Comparison of ENCODE assay signal across 15 cellular contexts in the genomic region with DNA sequence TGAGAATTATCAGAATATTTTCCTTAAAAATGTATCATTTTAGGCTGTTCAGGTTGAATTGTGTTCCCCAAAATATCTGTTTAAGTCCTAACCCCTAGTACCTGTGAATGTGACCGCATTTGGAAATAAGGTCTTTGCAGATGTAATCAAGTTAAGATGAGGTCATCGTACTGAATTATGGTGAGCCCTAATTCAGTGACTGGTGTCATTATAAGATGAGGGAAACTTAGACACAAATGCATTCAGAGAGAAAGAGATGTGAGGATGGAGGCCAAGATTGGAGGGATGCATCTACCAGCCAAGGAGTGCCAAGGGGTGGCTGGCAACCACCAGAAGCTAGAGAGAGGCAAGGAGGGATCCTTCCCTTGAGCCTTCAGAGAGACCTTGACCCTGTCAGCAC. TPM values are rescaled to one million over a fixed set of nuclear protein-coding genes. Genes with fewer than 3 reads are reported as not detected.
DNase-seq lines count a peak whose midpoint lies in the region; ATAC-seq and TF ChIP-seq lines count a peak whose summit lies in the region.
"Had no signal": no experiment of that assay in that cellular context is flagged by ENCODE, and none has a peak within 500 bp of the region (broad histone marks: within the 10 kb centered on the region; RNA-seq: fewer than 3 reads in every experiment).

No MANE protein-coding gene starts in this region.

- H3K36me3 ChIP-seq in Caco-2 (ENCODE audit: control insufficient read depth, insufficient read depth, low read length): peaks cover 3% of the 10 kb centered on the region; the same call in 1 of the 2 replicates
- H3K36me3 ChIP-seq in hepatocyte (replicated peaks; ENCODE audit: insufficient read depth, low read depth): no peaks in the 10 kb centered on the region
- no peaks in the 10 kb centered on the region for H3K36me3 ChIP-seq in uterus
- H3K36me3 ChIP-seq: HAP-1 had no signal

- H3K27ac Mint-ChIP-seq in Caco-2 (ENCODE audit: unreplicated experiment): peak overlapping the region; percentile 16
- peak overlapping the region; percentile 75 for H3K27ac Mint-ChIP-seq in progenitor cell of endocrine pancreas
- H3K27ac Mint-ChIP-seq: B cell had no signal

- no peak overlapping the region for H3K4me2 ChIP-seq in hepatocyte

- H4K20me1 ChIP-seq in hepatocyte (ENCODE audit: insufficient read depth, poor library complexity, severe bottlenecking): peaks cover 20% of the 10 kb centered on the region

- POLR2A ChIA-PET in Caco-2 (lab: Charles Lee): no interaction called here

- TF ChIP-seq CTCF in Caco-2 (IDR thresholded peaks at IDR 0.05; ENCODE audit: insufficient read depth in 1 of 2, low read depth in 1 of 2, low read length in 1 of 2, severe bottlenecking in 1 of 2, unreplicated experiment in 1 of 2) (no peak), VCaP (conservative IDR thresholded peaks at IDR 0.05) (no peak), hepatocyte (IDR thresholded peaks at IDR 0.05; ENCODE audit: poor library complexity) (no peak), progenitor cell of endocrine pancreas (IDR thresholded peaks at IDR 0.05; ENCODE audit: unreplicated experiment) (no peak), uterus (IDR thresholded peaks at IDR 0.05) (no peak)

- peaks cover 18% of the 10 kb centered on the region for H3K4me1 Mint-ChIP-seq in Caco-2 (ENCODE audit: low read depth, unreplicated experiment)
- H3K4me1 Mint-ChIP-seq in progenitor cell of endocrine pancreas (ENCODE audit: low read depth): peaks cover 40% of the 10 kb centered on the region

- no peaks in the 10 kb centered on the region for H3K9me2 ChIP-seq in hepatocyte (replicated peaks; ENCODE audit: insufficient read depth)

- no peak overlapping the region for H2AFZ ChIP-seq in hepatocyte

- H3K27me3 Mint-ChIP-seq in Caco-2 (ENCODE audit: insufficient read depth, unreplicated experiment) (no peaks in the 10 kb centered on the region), progenitor cell of endocrine pancreas (no peaks in the 10 kb centered on the region)
- H3K27me3 Mint-ChIP-seq: B cell; CD4-positive, alpha-beta memory T cell had no signal

- H3K27me3 ChIP-seq in Caco-2 (replicated peaks; ENCODE audit: control insufficient read depth, insufficient read depth, low read length): no peaks in the 10 kb centered on the region
- H3K27me3 ChIP-seq in hepatocyte: no peaks in the 10 kb centered on the region
- no peaks in the 10 kb centered on the region for H3K27me3 ChIP-seq in uterus

- DNase-seq in Caco-2: no peak
- DNase-seq in hepatocyte (ENCODE audit: low spot score): no peak
- DNase-seq in progenitor cell of endocrine pancreas (ENCODE audit: low spot score, unreplicated experiment): no peak
- no peak for DNase-seq in uterus
- DNase-seq: C1 segment of cervical spinal cord; CD4-positive, alpha-beta memory T cell; DMS153; DND-41; GDM1 had no signal

- CTCF ChIA-PET in Caco-2 (lab: Charles Lee): no interaction called here

- H3K4me1 ChIP-seq in Caco-2: peaks cover 54% of the 10 kb centered on the region
- H3K4me1 ChIP-seq in hepatocyte (ENCODE audit: insufficient read depth): peaks cover 27% of the 10 kb centered on the region
- peaks cover 0 to 4% of the 10 kb centered on the region in 2 donors for H3K4me1 ChIP-seq in uterus

- 98% methylated on average over 2 of the region's 2 CpGs for WGBS in hepatocyte (ENCODE audit: low lambda C conversion rate, missing lambda C conversion rate)

- BruUV-seq in Caco-2 (replicated peaks; lab: Mats Ljungman, UMichigan): no TSS peak

- ATAC-seq in GM19328 (IDR thresholded peaks at IDR 0.05; ENCODE audit: unreplicated experiment) (no peak), HG02623 (IDR thresholded peaks at IDR 0.05; ENCODE audit: unreplicated experiment) (no peak), GM18505 (IDR thresholded peaks at IDR 0.05; ENCODE audit: unreplicated experiment) (no peak)

- H3K79me2 ChIP-seq in hepatocyte: peaks cover 82% of the 10 kb centered on the region

- TF ChIP-seq POLR2A in GM18505 (IDR thresholded peaks at IDR 0.05; ENCODE audit: borderline replicate concordance, extremely low read depth, insufficient read depth, insufficient read length): no peak
- TF ChIP-seq POLR2A in uterus (IDR thresholded peaks at IDR 0.05): no peak

- H3K9me3 ChIP-seq in Caco-2: no peaks in the 10 kb centered on the region
- no peaks in the 10 kb centered on the region for H3K9me3 ChIP-seq in hepatocyte (ENCODE audit: low read depth)
- no peaks in the 10 kb centered on the region for H3K9me3 ChIP-seq in uterus
- H3K9me3 ChIP-seq: HAP-1 had no signal

- H3K4me3 Mint-ChIP-seq in Caco-2 (ENCODE audit: unreplicated experiment) (no peak overlapping the region), progenitor cell of endocrine pancreas (ENCODE audit: low read depth) (no peak overlapping the region)
- H3K4me3 Mint-ChIP-seq: B cell; CD4-positive, alpha-beta memory T cell had no signal

- peak overlapping the region; percentile 94 for H3K27ac ChIP-seq in VCaP
- H3K27ac ChIP-seq in hepatocyte: peak overlapping the region; percentile 44
- H3K27ac ChIP-seq in uterus: no peak overlapping the region

- H3K9me3 Mint-ChIP-seq in Caco-2 (ENCODE audit: unreplicated experiment) (no peaks in the 10 kb centered on the region), progenitor cell of endocrine pancreas (ENCODE audit: low read depth) (no peaks in the 10 kb centered on the region)

- H3K36me3 Mint-ChIP-seq in Caco-2 (ENCODE audit: insufficient read depth, unreplicated experiment) (peaks cover 16% of the 10 kb centered on the region), progenitor cell of endocrine pancreas (ENCODE audit: insufficient read depth) (peaks cover 7% of the 10 kb centered on the region)

- H3K4me3 ChIP-seq in Caco-2 (ENCODE audit: low read depth, low read length): no peak overlapping the region
- H3K4me3 ChIP-seq in hepatocyte: no peak overlapping the region
- H3K4me3 ChIP-seq in uterus: no peak overlapping the region
- H3K4me3 ChIP-seq: HAP-1 had no signal

- intact Hi-C loops in Caco-2 (cut with micrococcal nuclease; ENCODE audit: unreplicated experiment) (no loop called here), uterus (cut with DNase I; ENCODE audit: low total_unique reads) (no loop called here)

RNA-seq across cellular contexts. Expression of gene RAB4A, which starts 4.1 kb away (rescaled TPM):
- total RNA-seq in Caco-2 (2022) (98.9 and 111 TPM in 2 replicates), hepatocyte (41.7 and 47.7 TPM in 2 replicates), progenitor cell of endocrine pancreas (127 and 130 TPM in 2 replicates), uterus (10 to 100 TPM; 31.5 to 49.2 (median 39.9) TPM)
- 45.4 and 54.3 TPM in 2 replicates for polyA plus RNA-seq in hepatocyte

Comparison
In these comparisons a context has a peak if more than half of its experiments do, and no peak if none do; other contexts are left out.
1. H3K27ac ChIP-seq: peak in VCaP (single experiment) and hepatocyte (single experiment); none in uterus (0 of 2).